Comparison of ENCODE assay signal across 21 cellular contexts in the genomic region with DNA sequence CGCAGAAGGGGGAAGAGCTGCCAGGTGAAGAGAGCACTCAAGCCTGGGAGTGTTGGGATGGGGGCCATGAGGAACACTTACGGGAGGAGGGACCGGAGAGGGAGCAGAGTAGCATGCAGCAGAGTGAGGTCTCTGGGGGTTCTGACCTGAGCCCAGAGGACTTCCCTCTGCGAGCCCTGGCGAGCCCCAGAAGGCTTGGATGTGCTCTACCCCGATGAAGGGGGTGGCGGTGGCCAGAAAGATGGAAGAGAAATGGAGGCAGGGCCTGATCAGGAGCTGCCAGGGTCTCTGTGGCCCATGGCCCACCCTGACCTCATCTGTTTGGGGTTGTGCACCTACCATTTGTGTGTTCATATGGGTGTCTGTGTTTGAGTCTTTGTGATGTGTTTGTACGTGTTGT. TPM values are rescaled to one million over a fixed set of nuclear protein-coding genes. Genes with fewer than 3 reads are reported as not detected.
"Had no signal": no experiment of that assay in that cellular context is flagged by ENCODE, and none has a peak within 500 bp of the region (broad histone marks: within the 10 kb centered on the region; RNA-seq: fewer than 3 reads in every experiment).

No MANE protein-coding gene starts in this region.

- H3K36me3 ChIP-seq: esophagus squamous epithelium, thyroid gland had no signal

- H3K4me1 Mint-ChIP-seq: central memory CD8-positive, alpha-beta T cell; memory B cell; naive thymus-derived CD8-positive, alpha-beta T cell had no signal

- H3K27ac Mint-ChIP-seq: activated naive CD8-positive, alpha-beta T cell; memory B cell had no signal

- H3K9me3 ChIP-seq: body of pancreas, thyroid gland had no signal

- H3K27me3 ChIP-seq: body of pancreas, thyroid gland had no signal

- DNase-seq: activated gamma-delta T cell treated with Interleukin-2 at 50 U/mL for 16 hours; activated T-cell treated with anti-CD3 and anti-CD28 coated beads, Interleukin-2, amount 50 U/mL, for 48 hours; amniotic stem cell; body of pancreas; effector CD4-positive, alpha-beta T cell; esophagus squamous epithelium; hypothalamus; kidney; left ventricle myocardium superior; occipital lobe; stimulated activated CD4-positive, alpha-beta T cell treated with anti-CD3 and anti-CD28 coated beads, Interleukin-1b, Interleukin-23, amount 100 ng/mL, for 48 hours; thyroid gland had no signal

- H3K27ac ChIP-seq: body of pancreas, coronary artery, esophagus squamous epithelium, thyroid gland had no signal

- H3K4me1 ChIP-seq: body of pancreas, thyroid gland had no signal

- H3K27me3 Mint-ChIP-seq: activated naive CD8-positive, alpha-beta T cell had no signal

- H3K9me3 Mint-ChIP-seq: central memory CD8-positive, alpha-beta T cell; memory B cell; naive thymus-derived CD8-positive, alpha-beta T cell had no signal

- H3K4me3 ChIP-seq: body of pancreas, coronary artery, esophagus squamous epithelium, thyroid gland had no signal

- H3K4me3 Mint-ChIP-seq: activated naive CD8-positive, alpha-beta T cell; central memory CD8-positive, alpha-beta T cell; memory B cell; naive thymus-derived CD8-positive, alpha-beta T cell had no signal

- H3K36me3 Mint-ChIP-seq: activated naive CD8-positive, alpha-beta T cell; memory B cell; naive thymus-derived CD8-positive, alpha-beta T cell had no signal

- ATAC-seq: activated CD4-positive, CD25-positive, alpha-beta regulatory T cell treated with anti-CD3 and anti-CD28 coated beads, Interleukin-2, amount 50 U/mL, for 24 hours; body of pancreas; left ventricle myocardium superior; naive thymus-derived CD8-positive, alpha-beta T cell had no signal

RNA-seq across cellular contexts. Expression of a gene that starts 42.0 kb away (rescaled TPM):
- total RNA-seq: esophagus squamous epithelium; fibroblast of villous mesenchyme; glomerular endothelial cell; left ventricle myocardium superior; naive thymus-derived CD8-positive, alpha-beta T cell; pulmonary artery endothelial cell; thyroid gland had no signal
- polyA plus RNA-seq: naive thymus-derived CD8-positive, alpha-beta T cell had no signal

RNA-seq across cellular contexts. Expression of a gene that starts 52.1 kb away (rescaled TPM):
- total RNA-seq: fibroblast of villous mesenchyme; glomerular endothelial cell; left ventricle myocardium superior; naive thymus-derived CD8-positive, alpha-beta T cell; occipital lobe; pulmonary artery endothelial cell had no signal
- polyA plus RNA-seq: naive thymus-derived CD8-positive, alpha-beta T cell had no signal
